Comparison of ENCODE assay signal across 13 cellular contexts in genomic region chr2:142189506-142189905, GRCh38.
DNase-seq lines count a peak whose midpoint lies in the region; TF ChIP-seq lines count a peak whose summit lies in the region.
"Had no signal": no experiment of that assay in that cellular context is flagged by ENCODE, and none has a peak within 500 bp of the region (broad histone marks: within the 10 kb centered on the region; RNA-seq: fewer than 3 reads in every experiment).

No MANE protein-coding gene starts in this region.

- peaks cover 6% of the 10 kb centered on the region for H3K4me1 ChIP-seq in adipocyte (ENCODE audit: control insufficient read depth, insufficient read depth, low read length)

- no peaks in the 10 kb centered on the region for H3K27me3 ChIP-seq in adipocyte (replicated peaks; ENCODE audit: control insufficient read depth, insufficient read depth, low read length)

- POLR2A ChIA-PET in GM10248 (lab: Yijun Ruan, JAX) = no interaction called here

- no peaks in the 10 kb centered on the region for H3K9me3 ChIP-seq in adipocyte (ENCODE audit: control insufficient read depth, low read length)

- H3K9ac ChIP-seq in adipocyte (ENCODE audit: low read length) = no peak overlapping the region

- H3K27ac ChIP-seq in coronary artery = no peak overlapping the region

- H3K4me3 ChIP-seq in adipocyte (ENCODE audit: low read length) = no peak overlapping the region
- no peak overlapping the region for H3K4me3 ChIP-seq in epithelial cell of esophagus (ENCODE audit: low read length)
- H3K4me3 ChIP-seq in coronary artery = no peak overlapping the region
- H3K4me3 ChIP-seq: K562 had no signal

- no peaks in the 10 kb centered on the region for H3K36me3 ChIP-seq in adipocyte (ENCODE audit: control insufficient read depth, insufficient read depth, low read length, severe bottlenecking)

- CTCF ChIA-PET in GM10248 (lab: Yijun Ruan, JAX) = interaction anchor here (1.4 kb wide), 1 partner anchor 12 kb away, joined by 4 read pairs; no protein-coding TSS in a partner anchor

- TF ChIP-seq CTCF in epithelial cell of esophagus (IDR thresholded peaks at IDR 0.05; ENCODE audit: insufficient read depth, low read depth, low read length, missing control alignments) = no peak
- TF ChIP-seq CTCF in GM10248 (IDR thresholded peaks at IDR 0.05; ENCODE audit: control extremely low read depth, extremely low read depth, low read depth, missing control alignments) = no peak
- no peak for TF ChIP-seq CTCF in GM13977 (IDR thresholded peaks at IDR 0.05; ENCODE audit: extremely low read depth, insufficient read depth, missing control alignments)
- no peak for TF ChIP-seq CTCF in coronary artery (IDR thresholded peaks at IDR 0.05)

- peak; percentile 37 for DNase-seq in HCEC 1CT
- peak; percentile 22 for DNase-seq in adipocyte (ENCODE audit: low read depth)
- DNase-seq in epithelial cell of esophagus (ENCODE audit: low read depth) = peak; percentile 1
- DNase-seq in NOMO-1 treated with dmso at 0.1 percent for 144 hours (lab: John Stamatoyannopoulos, UW; ENCODE audit: unreplicated experiment) = no peak
- DNase-seq in GM10248 (ENCODE audit: extremely low spot score) = no peak
- DNase-seq in GM13977 (ENCODE audit: low spot score) = no peak
- no peak for DNase-seq in coronary artery (ENCODE audit: low spot score)
- DNase-seq: CD8-positive, alpha-beta T cell; COR-L47; DMS153; DMS79 treated with DMSO at 0.1 percent for 48 hours; GF-D8 had no signal

- in situ Hi-C loops in GM13977 (cut with MboI; ENCODE audit: low pct_unique_long_range_greater_than_20kb, low sequenced_read_pairs, unreplicated experiment) = no loop called here

Comparison
In these comparisons a context has a peak if more than half of its experiments do, and no peak if none do; other contexts are left out.
1. DNase-seq: peak in HCEC 1CT (single experiment), adipocyte (single experiment) and epithelial cell of esophagus (single experiment); none in NOMO-1 treated with dmso at 0.1 percent for 144 hours (single experiment), GM10248 (single experiment), GM13977 (single experiment) and coronary artery (single experiment).